ENCODE assay signal across 16 cellular contexts in genomic region chr18:37451239-37451825, GRCh38.
"Had no signal": no experiment of that assay in that cellular context is flagged by ENCODE, and none has a peak within 500 bp of the region (broad histone marks: within the 10 kb centered on the region; RNA-seq: fewer than 3 reads in every experiment).

No MANE protein-coding gene starts in this region.

- FAIRE-seq: endometrium had no signal

- H3K9me3 ChIP-seq: ascending aorta, SK-N-SH, thyroid gland had no signal

- H3K4me1 ChIP-seq: ascending aorta, thyroid gland had no signal

- H3K4me3 ChIP-seq: ascending aorta, thyroid gland had no signal

- H3K27ac Mint-ChIP-seq: activated CD4-positive, alpha-beta memory T cell treated with anti-CD3 and anti-CD28 coated beads for 36 hours; activated CD8-positive, alpha-beta memory T cell treated with anti-CD3 and anti-CD28 coated beads, Interleukin-2, amount 10 ng/mL, durations not matched to agents 7 days and 5 days; activated naive CD4-positive, alpha-beta T cell treated with anti-CD3 and anti-CD28 coated beads, Interleukin-2, amount 10 ng/mL, durations not matched to agents 7 days and 5 days; stimulated activated effector memory CD8-positive, alpha-beta T cell treated with anti-CD3 and anti-CD28 coated beads, Interleukin-12 subunit alpha, Interleukin-12 subunit beta, amount 100 ng/mL, for 72 hours; T-cell had no signal

- H3K4me2 ChIP-seq: SK-N-SH had no signal

- DNase-seq: activated CD4-positive, alpha-beta memory T cell treated with anti-CD3 and anti-CD28 coated beads for 36 hours; activated CD4-positive, alpha-beta T cell treated with anti-CD3 and anti-CD28 coated beads for 1 hour; activated CD8-positive, alpha-beta memory T cell treated with anti-CD3 and anti-CD28 coated beads, Interleukin-2, amount 10 ng/mL, durations not matched to agents 7 days and 5 days; activated naive CD4-positive, alpha-beta T cell treated with anti-CD3 and anti-CD28 coated beads, Interleukin-2, amount 10 ng/mL, durations not matched to agents 7 days and 5 days; activated T-cell treated with anti-CD3 and anti-CD28 coated beads, Interleukin-2, amount 50 U/mL, for 1 hour; midbrain; SHP77; stimulated activated CD4-positive, alpha-beta T cell treated with anti-CD3 and anti-CD28 coated beads, Interleukin-2, amount 100 ng/mL, for 24 hours; T-cell; T1000; thyroid gland had no signal

- H3K9me3 Mint-ChIP-seq: activated CD4-positive, alpha-beta memory T cell treated with anti-CD3 and anti-CD28 coated beads for 36 hours; activated naive CD4-positive, alpha-beta T cell treated with anti-CD3 and anti-CD28 coated beads, Interleukin-2, amount 10 ng/mL, durations not matched to agents 7 days and 5 days; T-cell had no signal

- H3K27ac ChIP-seq: ascending aorta, thyroid gland had no signal

- ATAC-seq: activated CD8-positive, alpha-beta memory T cell treated with anti-CD3 and anti-CD28 coated beads, Interleukin-2, amount 10 ng/mL, durations not matched to agents 7 days and 5 days; esophagus mucosa; stimulated activated effector memory CD8-positive, alpha-beta T cell treated with anti-CD3 and anti-CD28 coated beads, Interleukin-12 subunit alpha, Interleukin-12 subunit beta, amount 100 ng/mL, for 72 hours; T-cell had no signal

- H3K9ac ChIP-seq: SK-N-SH had no signal

- H3K27me3 ChIP-seq: ascending aorta, thyroid gland had no signal

- H3K4me1 Mint-ChIP-seq: activated CD8-positive, alpha-beta memory T cell treated with anti-CD3 and anti-CD28 coated beads, Interleukin-2, amount 10 ng/mL, durations not matched to agents 7 days and 5 days; activated naive CD4-positive, alpha-beta T cell treated with anti-CD3 and anti-CD28 coated beads, Interleukin-2, amount 10 ng/mL, durations not matched to agents 7 days and 5 days; stimulated activated effector memory CD8-positive, alpha-beta T cell treated with anti-CD3 and anti-CD28 coated beads, Interleukin-12 subunit alpha, Interleukin-12 subunit beta, amount 100 ng/mL, for 72 hours; T-cell had no signal

- H3K27me3 Mint-ChIP-seq: activated CD8-positive, alpha-beta memory T cell treated with anti-CD3 and anti-CD28 coated beads, Interleukin-2, amount 10 ng/mL, durations not matched to agents 7 days and 5 days; activated naive CD4-positive, alpha-beta T cell treated with anti-CD3 and anti-CD28 coated beads, Interleukin-2, amount 10 ng/mL, durations not matched to agents 7 days and 5 days had no signal

- H3K36me3 ChIP-seq: ascending aorta, thyroid gland had no signal

- H3K36me3 Mint-ChIP-seq: activated CD4-positive, alpha-beta memory T cell treated with anti-CD3 and anti-CD28 coated beads for 36 hours; activated CD8-positive, alpha-beta memory T cell treated with anti-CD3 and anti-CD28 coated beads, Interleukin-2, amount 10 ng/mL, durations not matched to agents 7 days and 5 days; activated naive CD4-positive, alpha-beta T cell treated with anti-CD3 and anti-CD28 coated beads, Interleukin-2, amount 10 ng/mL, durations not matched to agents 7 days and 5 days; stimulated activated effector memory CD8-positive, alpha-beta T cell treated with anti-CD3 and anti-CD28 coated beads, Interleukin-12 subunit alpha, Interleukin-12 subunit beta, amount 100 ng/mL, for 72 hours; T-cell had no signal

- H3K4me3 Mint-ChIP-seq: activated CD4-positive, alpha-beta memory T cell treated with anti-CD3 and anti-CD28 coated beads for 36 hours; activated CD8-positive, alpha-beta memory T cell treated with anti-CD3 and anti-CD28 coated beads, Interleukin-2, amount 10 ng/mL, durations not matched to agents 7 days and 5 days; activated naive CD4-positive, alpha-beta T cell treated with anti-CD3 and anti-CD28 coated beads, Interleukin-2, amount 10 ng/mL, durations not matched to agents 7 days and 5 days; stimulated activated effector memory CD8-positive, alpha-beta T cell treated with anti-CD3 and anti-CD28 coated beads, Interleukin-12 subunit alpha, Interleukin-12 subunit beta, amount 100 ng/mL, for 72 hours; T-cell had no signal
